In genomic region chr17:74513987-74514631, GRCh38 we compare ENCODE assay signal across 8 cellular contexts. TPM values are rescaled to one million over a fixed set of nuclear protein-coding genes. Genes with fewer than 3 reads are reported as not detected.
DNase-seq lines count a peak whose midpoint lies in the region; ATAC-seq, FAIRE-seq and TF ChIP-seq lines count a peak whose summit lies in the region.

No MANE protein-coding gene starts in this region.

- H3K79me2 ChIP-seq in K562 (ENCODE audit: control insufficient read depth, insufficient read depth, low read length) = no peaks in the 10 kb centered on the region

- TF ChIP-seq RAD21 in K562 (CRISPR knock-in tag; conservative IDR thresholded peaks at IDR 0.05 in 1 of 2, IDR thresholded peaks at IDR 0.05 in 1 of 2) = no peak

- POLR2A ChIA-PET in Panc1 (lab: Charles Lee) = no interaction called here
- POLR2A ChIA-PET in K562 (lab: Yijun Ruan, JAX) = no interaction called here

- H4K20me1 ChIP-seq in K562 (replicated peaks; ENCODE audit: control insufficient read depth, insufficient read depth, low read length) = no peaks in the 10 kb centered on the region

- CTCF ChIA-PET in Panc1 (lab: Charles Lee) = no interaction called here
- CTCF ChIA-PET in K562 (lab: Yijun Ruan, JAX; ENCODE audit: low intra/inter-chr PET ratio) = interaction anchor here (0.6 kb wide), 1 partner anchor 276 kb away, joined by 3 read pairs; no protein-coding TSS in a partner anchor

- H3K4me3 ChIP-seq in Panc1 (ENCODE audit: low read depth in 2 of 2, low read length in 2 of 2) (no peak overlapping the region), K562 (no peak overlapping the region), sigmoid colon (no peak overlapping the region)

- H3K4me1 Mint-ChIP-seq in natural killer cell = peaks cover 13 to 16% of the 10 kb centered on the region in 2 donors

- peak; percentile 68 for FAIRE-seq in K562 (lab: Jason Lieb, UNC)

- no peak overlapping the region for H3K27ac ChIP-seq in Panc1 (ENCODE audit: low read length)
- peak overlapping the region; percentile 74; the same call in 2 of the 3 replicates for H3K27ac ChIP-seq in K562 (ENCODE audit: extremely low read depth, low read depth, low read length)
- no peak overlapping the region for H3K27ac ChIP-seq in sigmoid colon

- H3K4me1 ChIP-seq in Panc1 (ENCODE audit: control insufficient read depth, insufficient read depth, low read length) = no peaks in the 10 kb centered on the region
- H3K4me1 ChIP-seq in K562 (replicated peaks in 1 of 2; ENCODE audit: control insufficient read depth in 2 of 2, insufficient read depth in 2 of 2, low read length in 2 of 2) = no peaks in the 10 kb centered on the region
- H3K4me1 ChIP-seq in sigmoid colon = no peaks in the 10 kb centered on the region

- no peak for TF ChIP-seq POLR2A in K562 (conservative IDR thresholded peaks at IDR 0.05)
- TF ChIP-seq POLR2A in sigmoid colon (IDR thresholded peaks at IDR 0.05) = no peak

- TF ChIP-seq CTCF in Panc1 (IDR thresholded peaks at IDR 0.05) = no peak
- TF ChIP-seq CTCF in K562 (IDR thresholded peaks at IDR 0.05 in 2 of 3, conservative IDR thresholded peaks at IDR 0.05 in 1 of 3; ENCODE audit: insufficient read depth in 2 of 3, low read depth in 1 of 3, low read length in 3 of 3) = no peak
- no peak for TF ChIP-seq CTCF in natural killer cell (IDR thresholded peaks at IDR 0.05)
- no peak for TF ChIP-seq CTCF in sigmoid colon (IDR thresholded peaks at IDR 0.05)

- peaks cover 2 to 10% of the 10 kb centered on the region in 2 donors for H3K9me3 Mint-ChIP-seq in natural killer cell

- peaks cover 8 to 10% of the 10 kb centered on the region in 2 donors for H3K27me3 Mint-ChIP-seq in natural killer cell (ENCODE audit: low read depth in 2 of 2)

- H3K27me3 ChIP-seq in Panc1 (ENCODE audit: control insufficient read depth, insufficient read depth, low read length) = peaks cover 6% of the 10 kb centered on the region
- H3K27me3 ChIP-seq in K562 (ENCODE audit: control insufficient read depth in 2 of 2, insufficient read depth in 2 of 2, low read length in 2 of 2) = no peaks in the 10 kb centered on the region
- H3K27me3 ChIP-seq in sigmoid colon = peaks cover 0 to 9% (median 0%) of the 10 kb centered on the region in 3 donors

- peaks cover 6% of the 10 kb centered on the region; the same call in 1 of the 2 replicates for H3K9me3 ChIP-seq in Panc1 (ENCODE audit: control insufficient read depth, insufficient read depth, low read depth, low read length)
- H3K9me3 ChIP-seq in K562 (replicated peaks; ENCODE audit: control insufficient read depth, insufficient read depth, low read depth, low read length) = peaks cover 13% of the 10 kb centered on the region
- no peaks in the 10 kb centered on the region for H3K9me3 ChIP-seq in sigmoid colon

- no peak overlapping the region for H3K9ac ChIP-seq in K562 (ENCODE audit: insufficient read depth in 1 of 2, low read depth in 2 of 2, low read length in 2 of 2)

- intact Hi-C loops in Panc1 (cut with micrococcal nuclease; ENCODE audit: unreplicated experiment) = no loop called here
- intact Hi-C loops in K562 (cut with micrococcal nuclease) = no loop called here
- intact Hi-C loops in natural killer cell (cut with micrococcal nuclease) = loop anchor here (2.0 kb wide), 1 partner anchor 19 kb away; no protein-coding TSS in a partner anchor
- intact Hi-C loops in sigmoid colon (cut with DNase I) = no loop called here

- DNase-seq in SIG-M5 treated with dmso at 0.1 percent for 504 hours (lab: John Stamatoyannopoulos, UW; ENCODE audit: unreplicated experiment) (peak; percentile 45), SIG-M5 (lab: John Stamatoyannopoulos, UW) (no peak), Panc1 (ENCODE audit: low read depth, low spot score) (peak; percentile 55), K562 (ENCODE audit: extremely low read depth in 1 of 4, low spot score in 3 of 4) (peak; percentile 5 to 35 (median 24)), natural killer cell (peak; percentile 79), sigmoid colon (no peak)

- peak overlapping the region; percentile 82 for H3K4me3 Mint-ChIP-seq in natural killer cell

- TF ChIP-seq EP300 in K562 (IDR thresholded peaks at IDR 0.05; ENCODE audit: low read length) = no peak; the same call in 1 of the 2 replicates
- TF ChIP-seq EP300 in sigmoid colon (IDR thresholded peaks at IDR 0.05) = no peak

- no peaks in the 10 kb centered on the region for H3K36me3 ChIP-seq in Panc1 (ENCODE audit: control insufficient read depth, insufficient read depth, low read length)
- no peaks in the 10 kb centered on the region; the same call in 2 of the 3 replicates for H3K36me3 ChIP-seq in K562 (ENCODE audit: control insufficient read depth, insufficient read depth, low read length)
- H3K36me3 ChIP-seq in sigmoid colon = no peaks in the 10 kb centered on the region

- peak overlapping the region; percentile 97 for H3K27ac Mint-ChIP-seq in natural killer cell

- H3K4me2 ChIP-seq in K562 (ENCODE audit: insufficient read depth, low read length) = no peak overlapping the region

- H3K9me1 ChIP-seq in K562 (ENCODE audit: control insufficient read depth, insufficient read depth, low read length) = no peaks in the 10 kb centered on the region

- WGBS in K562 (ENCODE audit: insufficient coverage, low coverage, missing lambda C conversion rate) = 0% methylated on average over 1 of the region's 3 CpGs
- WGBS in sigmoid colon, 2 donors = 10 to 81% methylated on average over 3 of the region's 3 CpGs

- ATAC-seq in Panc1 = peak; percentile 71
- ATAC-seq in K562 = no peak
- peak; percentile 48 to 71 (median 68) for ATAC-seq in natural killer cell
- no peak for ATAC-seq in HG02938 (IDR thresholded peaks at IDR 0.05; ENCODE audit: unreplicated experiment)
- no peak for ATAC-seq in HG03097 (IDR thresholded peaks at IDR 0.05; ENCODE audit: low FRiP score, unreplicated experiment)

- H3K36me3 Mint-ChIP-seq in natural killer cell = peaks cover 8% of the 10 kb centered on the region

- H2AFZ ChIP-seq in K562 (ENCODE audit: low read depth, low read length) = no peak overlapping the region

- in situ Hi-C loops in Panc1 (cut with HindIII; ENCODE audit: low pct_unique_long_range_greater_than_20kb, low sequenced_read_pairs) = no loop called here
- in situ Hi-C loops in K562 (cut with MboI) = no loop called here

- BruUV-seq in Panc1 (replicated peaks; lab: Mats Ljungman, UMichigan) = no TSS peak
- BruUV-seq in K562 (replicated peaks; lab: Mats Ljungman, UMichigan) = no TSS peak

RNA-seq across cellular contexts. Expression of gene CD300LB, which starts 17.2 kb away (rescaled TPM):
- not detected for total RNA-seq in Panc1 (2021; ENCODE audit: unreplicated experiment)
- polyA plus RNA-seq in Panc1 (2012; ENCODE audit: insufficient read length) = not detected
- not detected in 2 replicates for total RNA-seq in K562 (2011; cell fraction: chromatin; rRNA removed; ENCODE audit: low replicate concordance)
- total RNA-seq in K562 (2011; cell fraction: nucleolus; rRNA removed) = not detected in 2 replicates
- not detected in 2 replicates for total RNA-seq in K562 (2011; cell fraction: nucleoplasm; rRNA removed)
- not detected in 2 replicates for total RNA-seq in K562 (2014; rRNA removed)
- not detected in 2 replicates for total RNA-seq in K562 (2014; rRNA removed; fragmentation: Illumina TruSeq; extraction: Trizol)
- total RNA-seq in K562 (2015; rRNA removed; fragmentation: Illumina TruSeq; extraction: Trizol) = not detected in 2 replicates
- total RNA-seq in K562 (2021) = not detected in 2 replicates
- not detected in 2 replicates for polyA plus RNA-seq in K562 (2011; rRNA removed)
- polyA plus RNA-seq in K562 (2011; cell fraction: cytosol; rRNA removed) = not detected in 2 replicates
- not detected in 2 replicates for polyA plus RNA-seq in K562 (2011; cell fraction: nucleus; rRNA removed)
- polyA plus RNA-seq in K562 (2012) = not detected in 2 replicates
- polyA plus RNA-seq in K562 (2014; fragmentation: Illumina TruSeq; extraction: Trizol) = not detected in 2 replicates
- polyA plus RNA-seq in K562 (2014; fragmentation: Nextera tagmentation; extraction: Ambion mirVana) = not detected
- polyA plus RNA-seq in K562 (2014; rRNA removed) = not detected in 2 replicates
- not detected in 2 replicates for polyA minus RNA-seq in K562 (2011; rRNA and poly(A)+ RNA removed)
- polyA minus RNA-seq in K562 (2011; cell fraction: cytosol; rRNA and poly(A)+ RNA removed) = not detected in 2 replicates
- polyA minus RNA-seq in K562 (2011; cell fraction: nucleus; rRNA and poly(A)+ RNA removed) = not detected in 2 replicates
- total RNA-seq in natural killer cell = 1 to 10 TPM; 2.0 to 4.9 (median 3.5) TPM
- total RNA-seq in sigmoid colon = 1 to 10 TPM in 1 of 4 donors, under 1 TPM in 2, not detected in 1; 0.33 to 1.1 (median 0.55) TPM
- polyA plus RNA-seq in sigmoid colon = under 1 TPM; 0.38 to 0.60 (median 0.46) TPM

RNA-seq across cellular contexts. Expression of gene CD300C, which starts 31.8 kb away (rescaled TPM):
- total RNA-seq in Panc1 (2021; ENCODE audit: unreplicated experiment) = not detected
- polyA plus RNA-seq in Panc1 (2012; ENCODE audit: insufficient read length) = not detected
- total RNA-seq in K562 (2011; cell fraction: chromatin; rRNA removed; ENCODE audit: low replicate concordance) = 0.39 TPM in 1 of 2 replicates, not detected in the other
- total RNA-seq in K562 (2011; cell fraction: nucleolus; rRNA removed) = 0.33 TPM in 1 of 2 replicates, not detected in the other
- total RNA-seq in K562 (2011; cell fraction: nucleoplasm; rRNA removed) = not detected in 2 replicates
- total RNA-seq in K562 (2014; rRNA removed) = not detected in 2 replicates
- not detected in 2 replicates for total RNA-seq in K562 (2014; rRNA removed; fragmentation: Illumina TruSeq; extraction: Trizol)
- 0.23 TPM in 1 of 2 replicates, not detected in the other for total RNA-seq in K562 (2015; rRNA removed; fragmentation: Illumina TruSeq; extraction: Trizol)
- not detected in 2 replicates for total RNA-seq in K562 (2021)
- 0.04 TPM in 1 of 2 replicates, not detected in the other for polyA plus RNA-seq in K562 (2011; rRNA removed)
- 0.03 TPM in 1 of 2 replicates, not detected in the other for polyA plus RNA-seq in K562 (2011; cell fraction: cytosol; rRNA removed)
- not detected in 2 replicates for polyA plus RNA-seq in K562 (2011; cell fraction: nucleus; rRNA removed)
- polyA plus RNA-seq in K562 (2012) = 0.09 and 0.24 TPM in 2 replicates
- polyA plus RNA-seq in K562 (2014; fragmentation: Illumina TruSeq; extraction: Trizol) = 0.07 TPM in 1 of 2 replicates, not detected in the other
- polyA plus RNA-seq in K562 (2014; fragmentation: Nextera tagmentation; extraction: Ambion mirVana) = not detected
- 0.16 TPM in 1 of 2 replicates, not detected in the other for polyA plus RNA-seq in K562 (2014; rRNA removed)
- not detected in 2 replicates for polyA minus RNA-seq in K562 (2011; rRNA and poly(A)+ RNA removed)
- polyA minus RNA-seq in K562 (2011; cell fraction: cytosol; rRNA and poly(A)+ RNA removed) = not detected in 2 replicates
- 0.13 TPM in 1 of 2 replicates, not detected in the other for polyA minus RNA-seq in K562 (2011; cell fraction: nucleus; rRNA and poly(A)+ RNA removed)
- 1 to 10 TPM; 4.3 to 7.6 (median 6.9) TPM for total RNA-seq in natural killer cell
- 1 to 10 TPM in 1 of 4 donors, under 1 TPM in 2, not detected in 1; 0.36 to 3.3 (median 0.83) TPM for total RNA-seq in sigmoid colon
- polyA plus RNA-seq in sigmoid colon = 1 to 10 TPM in 2 of 3 donors, not detected in 1; 1.1 to 1.2 TPM

RNA-seq across cellular contexts. Expression of gene CD300A, which starts 47.7 kb away (rescaled TPM):
- total RNA-seq in Panc1 (2021; ENCODE audit: unreplicated experiment) (0.21 TPM), K562 (2014; rRNA removed) (0.23 and 0.49 TPM in 2 replicates), K562 (2014; rRNA removed; fragmentation: Illumina TruSeq; extraction: Trizol) (0.22 and 0.29 TPM in 2 replicates), K562 (2015; rRNA removed; fragmentation: Illumina TruSeq; extraction: Trizol) (0.76 and 0.79 TPM in 2 replicates), K562 (2021) (0.36 and 0.44 TPM in 2 replicates), natural killer cell (100 to 1,000 TPM; 287 to 370 (median 295) TPM), sigmoid colon (1 to 10 TPM; 2.9 to 6.9 (median 3.3) TPM)
- not detected for polyA plus RNA-seq in Panc1 (2012; ENCODE audit: insufficient read length)
- total RNA-seq in K562 (2011; cell fraction: chromatin; rRNA removed; ENCODE audit: low replicate concordance) = 0.51 and 0.56 TPM in 2 replicates
- 0.39 and 0.67 TPM in 2 replicates for total RNA-seq in K562 (2011; cell fraction: nucleolus; rRNA removed)
- total RNA-seq in K562 (2011; cell fraction: nucleoplasm; rRNA removed) = 0.44 and 0.92 TPM in 2 replicates
- polyA plus RNA-seq in K562 (2011; rRNA removed) (1.7 and 19.7 TPM in 2 replicates), K562 (2014; fragmentation: Illumina TruSeq; extraction: Trizol) (0.39 and 0.50 TPM in 2 replicates), K562 (2014; fragmentation: Nextera tagmentation; extraction: Ambion mirVana) (under 1 TPM in 1 of 2 experiments, not detected in 1; 0.21 TPM), K562 (2014; rRNA removed) (0.26 and 0.50 TPM in 2 replicates), sigmoid colon (10 to 100 TPM in 2 of 3 donors, 1 to 10 TPM in 1; 4.8 to 33.5 (median 10.9) TPM)
- 1.4 and 20.9 TPM in 2 replicates for polyA plus RNA-seq in K562 (2011; cell fraction: cytosol; rRNA removed)
- 1.1 and 15.8 TPM in 2 replicates for polyA plus RNA-seq in K562 (2011; cell fraction: nucleus; rRNA removed)
- 2.3 and 9.5 TPM in 2 replicates for polyA plus RNA-seq in K562 (2012)
- polyA minus RNA-seq in K562 (2011; rRNA and poly(A)+ RNA removed) = 0.60 and 6.1 TPM in 2 replicates
- polyA minus RNA-seq in K562 (2011; cell fraction: cytosol; rRNA and poly(A)+ RNA removed) = 5.7 TPM in 1 of 2 replicates, not detected in the other
- 5.3 TPM in 1 of 2 replicates, not detected in the other for polyA minus RNA-seq in K562 (2011; cell fraction: nucleus; rRNA and poly(A)+ RNA removed)

RNA-seq across cellular contexts. Expression of gene CD300H, which starts 53.2 kb away (rescaled TPM):
- total RNA-seq in Panc1 (2021; ENCODE audit: unreplicated experiment) (not detected), K562 (2014; rRNA removed) (not detected in 2 replicates), K562 (2014; rRNA removed; fragmentation: Illumina TruSeq; extraction: Trizol) (not detected in 2 replicates), K562 (2015; rRNA removed; fragmentation: Illumina TruSeq; extraction: Trizol) (not detected in 2 replicates), K562 (2021) (not detected in 2 replicates), natural killer cell (1 to 10 TPM in 1 of 3 donors, under 1 TPM in 1, not detected in 1; 0.90 to 9.3 TPM), sigmoid colon (not detected)
- not detected for polyA plus RNA-seq in Panc1 (2012; ENCODE audit: insufficient read length)
- not detected in 2 replicates for total RNA-seq in K562 (2011; cell fraction: chromatin; rRNA removed; ENCODE audit: low replicate concordance)
- total RNA-seq in K562 (2011; cell fraction: nucleolus; rRNA removed) = not detected in 2 replicates
- total RNA-seq in K562 (2011; cell fraction: nucleoplasm; rRNA removed) = not detected in 2 replicates
- polyA plus RNA-seq in K562 (2011; rRNA removed) (not detected in 2 replicates), K562 (2014; fragmentation: Illumina TruSeq; extraction: Trizol) (not detected in 2 replicates), K562 (2014; fragmentation: Nextera tagmentation; extraction: Ambion mirVana) (not detected), K562 (2014; rRNA removed) (not detected in 2 replicates), sigmoid colon (under 1 TPM in 1 of 3 donors, not detected in 2; 0.20 TPM)
- not detected in 2 replicates for polyA plus RNA-seq in K562 (2011; cell fraction: cytosol; rRNA removed)
- polyA plus RNA-seq in K562 (2011; cell fraction: nucleus; rRNA removed) = not detected in 2 replicates
- polyA plus RNA-seq in K562 (2012) = not detected in 2 replicates
- not detected in 2 replicates for polyA minus RNA-seq in K562 (2011; rRNA and poly(A)+ RNA removed)
- polyA minus RNA-seq in K562 (2011; cell fraction: cytosol; rRNA and poly(A)+ RNA removed) = not detected in 2 replicates
- not detected in 2 replicates for polyA minus RNA-seq in K562 (2011; cell fraction: nucleus; rRNA and poly(A)+ RNA removed)

Comparison
In these comparisons a context has a peak if more than half of its experiments do, and no peak if none do; other contexts are left out.
1. DNase-seq: peak in SIG-M5 treated with dmso at 0.1 percent for 504 hours (single experiment), Panc1 (single experiment), K562 (4 of 4) and natural killer cell (single experiment); none in SIG-M5 (single experiment) and sigmoid colon (single experiment).
2. ATAC-seq: peak in Panc1 (single experiment) and natural killer cell (3 of 3); none in K562 (single experiment), HG02938 (single experiment) and HG03097 (single experiment).
3. RNA of gene CD300A, which starts 47.7 kb away (total RNA-seq): 287 to 370 TPM in natural killer cell; 2.9 to 6.9 TPM in sigmoid colon, 0.22 to 0.92 TPM in K562 and 0.21 TPM in Panc1 (single experiment); every median in the first group is over 10 times any median in the second.